Comparison of ENCODE assay signal across 17 cellular contexts in the genomic region with DNA sequence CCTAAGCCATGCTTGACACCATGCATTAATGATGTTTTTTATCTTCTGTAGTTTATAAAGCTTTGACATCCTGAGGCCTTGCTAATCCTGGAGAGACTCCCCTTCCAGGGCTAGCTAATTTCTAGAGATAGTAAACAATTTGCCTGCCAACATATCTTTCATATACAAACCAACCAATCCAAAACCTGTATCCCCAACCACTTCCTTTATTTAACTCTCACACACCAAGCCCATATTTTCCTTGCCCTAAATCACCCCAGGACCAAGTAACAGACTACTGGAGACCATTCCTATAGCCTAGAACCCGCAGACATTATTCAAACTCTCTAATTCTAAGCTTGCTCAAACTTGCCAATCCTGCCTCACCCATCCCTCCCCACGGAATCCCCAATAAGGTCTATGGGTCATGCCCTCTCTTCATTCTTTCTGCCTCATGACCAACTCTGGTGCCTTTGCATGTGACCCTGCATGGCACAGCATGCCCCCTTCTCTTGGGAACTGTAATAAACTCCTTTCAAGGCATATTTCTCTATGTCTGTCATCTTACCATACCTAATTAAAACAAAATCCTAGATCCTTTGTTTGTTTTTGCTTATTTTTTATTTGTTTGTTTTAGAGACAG.
DNase-seq lines count a peak whose midpoint lies in the region; ATAC-seq, FAIRE-seq and TF ChIP-seq lines count a peak whose summit lies in the region.
"Had no signal": no experiment of that assay in that cellular context is flagged by ENCODE, and none has a peak within 500 bp of the region (broad histone marks: within the 10 kb centered on the region; RNA-seq: fewer than 3 reads in every experiment).

No MANE protein-coding gene starts in this region.

- H3K79me2 ChIP-seq in H1 (ENCODE audit: control insufficient read depth in 1 of 2, insufficient read depth in 2 of 2, low read length in 2 of 2) = no peaks in the 10 kb centered on the region
- no peaks in the 10 kb centered on the region for H3K79me2 ChIP-seq in neural progenitor cell (ENCODE audit: low read depth)

- H3K23ac ChIP-seq in H1 (ENCODE audit: insufficient read length) = no peak overlapping the region

- H4K91ac ChIP-seq in H1 (replicated peaks; ENCODE audit: insufficient read length, low read length) = no peak overlapping the region

- 92% methylated on average over 2 of the region's 2 CpGs; no CpG with 5 or more reads in 1 of the 2 experiments for WGBS in H1 (ENCODE audit: extremely low coverage in 1 of 2, insufficient coverage in 1 of 2, insufficient read length in 1 of 2, insufficient replicate concordance in 2 of 2, low coverage in 1 of 2, low lambda C conversion rate in 2 of 2, missing lambda C conversion rate in 1 of 2), 2 experiments

- H2BK12ac ChIP-seq in H1 (ENCODE audit: low read depth, low read length) = no peak overlapping the region

- H2AK5ac ChIP-seq in H1 (ENCODE audit: low read depth, low read length) = no peak overlapping the region

- H3K4me1 Mint-ChIP-seq in neural progenitor cell = peaks cover 25% of the 10 kb centered on the region
- H3K4me1 Mint-ChIP-seq: activated naive CD8-positive, alpha-beta T cell treated with anti-CD3 and anti-CD28 coated beads, Interleukin-2, amount 50 U/mL, for 24 hours had no signal

- H2BK5ac ChIP-seq in H1 (ENCODE audit: low read depth, low read length) = no peak overlapping the region

- H3K9ac ChIP-seq in H1 (replicated peaks in 1 of 4; ENCODE audit: extremely low read depth in 1 of 4, low read depth in 3 of 4, low read length in 3 of 4) = no peak overlapping the region
- no peak overlapping the region for H3K9ac ChIP-seq in neural progenitor cell

- no peak overlapping the region for H3K4me3 Mint-ChIP-seq in neural progenitor cell
- H3K4me3 Mint-ChIP-seq: activated naive CD8-positive, alpha-beta T cell treated with anti-CD3 and anti-CD28 coated beads, Interleukin-2, amount 50 U/mL, for 24 hours; stimulated activated naive CD8-positive, alpha-beta T cell treated with anti-CD3 and anti-CD28 coated beads, Interleukin-15, Interleukin-2, amounts not matched to agents 100 ng/mL and 50 ng/mL, for 24 hours had no signal

- POLR2A ChIA-PET in H1 (lab: Charles Lee; ENCODE audit: partially characterized antibody) = no interaction called here

- H2BK120ac ChIP-seq in H1 (replicated peaks; ENCODE audit: low read depth, low read length) = no peak overlapping the region

- no peak for TF ChIP-seq RAD21 in H1 (IDR thresholded peaks at IDR 0.05 in 1 of 2, conservative IDR thresholded peaks at IDR 0.05 in 1 of 2; ENCODE audit: low read depth in 2 of 2, low read length in 2 of 2)

- TF ChIP-seq CTCF in C4-2B (conservative IDR thresholded peaks at IDR 0.05) = no peak
- TF ChIP-seq CTCF in H1 (IDR thresholded peaks at IDR 0.05; ENCODE audit: control extremely low read depth in 1 of 3, insufficient read depth in 1 of 3, low read depth in 1 of 3, low read length in 3 of 3) = no peak
- no peak for TF ChIP-seq CTCF in neural progenitor cell (IDR thresholded peaks at IDR 0.05)

- no peaks in the 10 kb centered on the region for H4K20me1 ChIP-seq in H1 (replicated peaks in 1 of 2; ENCODE audit: control insufficient read depth in 1 of 2, insufficient read depth in 2 of 2, low read length in 2 of 2)
- no peaks in the 10 kb centered on the region for H4K20me1 ChIP-seq in neural progenitor cell (ENCODE audit: low read depth)

- no peaks in the 10 kb centered on the region for H3K36me3 ChIP-seq in H1 (ENCODE audit: control insufficient read depth in 2 of 4, insufficient read depth in 4 of 4, low read length in 3 of 4)
- H3K36me3 ChIP-seq in neural progenitor cell = no peaks in the 10 kb centered on the region

- H2BK15ac ChIP-seq in H1 (ENCODE audit: low read length) = no peak overlapping the region

- no peak overlapping the region for H3K4me3 ChIP-seq in H1 (ENCODE audit: extremely low read depth in 1 of 4, insufficient read depth in 2 of 4, low read depth in 3 of 4, low read length in 4 of 4)
- no peak overlapping the region for H3K4me3 ChIP-seq in neural progenitor cell

- H3K4me2 ChIP-seq in H1 (ENCODE audit: insufficient read depth in 1 of 2, low read depth in 2 of 2, low read length in 2 of 2) (no peak overlapping the region), neural progenitor cell (no peak overlapping the region)

- H3K4me1 ChIP-seq in H1 (replicated peaks in 1 of 4; ENCODE audit: control insufficient read depth in 3 of 4, insufficient read depth in 4 of 4, low read length in 3 of 4) = peaks cover 0 to 3% (median 3%) of the 10 kb centered on the region in 4 experiments; a peak in 3 of 7 replicates
- peaks cover 9% of the 10 kb centered on the region for H3K4me1 ChIP-seq in neural progenitor cell

- H2BK20ac ChIP-seq in H1 (ENCODE audit: low read length) = no peak overlapping the region

- no peaks in the 10 kb centered on the region; the same call in 1 of the 2 replicates for H3K23me2 ChIP-seq in H1 (ENCODE audit: low read depth, low read length)

- no peak overlapping the region for H3K4ac ChIP-seq in H1 (replicated peaks; ENCODE audit: insufficient read length, low read depth, low read length)

- H3K27ac Mint-ChIP-seq in neural progenitor cell = no peak overlapping the region
- H3K27ac Mint-ChIP-seq: activated naive CD8-positive, alpha-beta T cell treated with anti-CD3 and anti-CD28 coated beads, Interleukin-2, amount 50 U/mL, for 24 hours; stimulated activated naive CD8-positive, alpha-beta T cell treated with anti-CD3 and anti-CD28 coated beads, Interleukin-15, Interleukin-2, amounts not matched to agents 100 ng/mL and 50 ng/mL, for 24 hours had no signal

- DNase-seq in LoVo (ENCODE audit: low spot score) (peak; percentile 18), H1 (ENCODE audit: low read depth in 1 of 2, low spot score in 2 of 2) (no peak), neural progenitor cell (ENCODE audit: low spot score) (no peak), NCI-H2029 (lab: John Stamatoyannopoulos, UW) (no peak)
- DNase-seq: activated CD4-positive, CD25-positive, alpha-beta regulatory T cell treated with anti-CD3 and anti-CD28 coated beads, Interleukin-2, amount 50 U/mL, for 72 hours; activated naive CD8-positive, alpha-beta T cell treated with anti-CD3 and anti-CD28 coated beads, Interleukin-2, amount 50 U/mL, for 24 hours; H7; left colon; NCI-H1105; NCI-H748 treated with DMSO at 0.1 percent for 48 hours had no signal

- no peaks in the 10 kb centered on the region for H3F3A ChIP-seq in neural progenitor cell (ENCODE audit: low read depth)

- H3K27me3 Mint-ChIP-seq in neural progenitor cell (ENCODE audit: insufficient read depth, low read depth) = no peaks in the 10 kb centered on the region

- H3K36me3 Mint-ChIP-seq in neural progenitor cell = no peaks in the 10 kb centered on the region

- no peaks in the 10 kb centered on the region for H3K27me3 ChIP-seq in H1 (replicated peaks in 1 of 4; ENCODE audit: control insufficient read depth in 3 of 4, extremely low read depth in 1 of 4, insufficient read depth in 3 of 4, low read length in 3 of 4)
- no peaks in the 10 kb centered on the region for H3K27me3 ChIP-seq in neural progenitor cell

- H3K9me3 ChIP-seq in H1 (ENCODE audit: insufficient read depth in 2 of 2, low read depth in 1 of 2, low read length in 1 of 2) (no peaks in the 10 kb centered on the region), neural progenitor cell (ENCODE audit: low read depth) (no peaks in the 10 kb centered on the region)

- no peak for TF ChIP-seq EP300 in H1 (IDR thresholded peaks at IDR 0.05; ENCODE audit: borderline replicate concordance in 1 of 2, low read depth in 2 of 2, low read length in 2 of 2)

- H3K18ac ChIP-seq in H1 (ENCODE audit: extremely low read depth, low read length) = no peak overlapping the region

- CTCF ChIA-PET in H1 (lab: Charles Lee; ENCODE audit: partially characterized antibody) = no interaction called here

- H3K79me1 ChIP-seq in H1 (ENCODE audit: low read depth, low read length) = no peaks in the 10 kb centered on the region

- H2AFZ ChIP-seq in H1 (ENCODE audit: low read length) (peak overlapping the region; percentile 57; the same call in 1 of the 2 replicates), neural progenitor cell (replicated peaks) (peak overlapping the region; percentile 51)

- no peaks in the 10 kb centered on the region for H3K9me3 Mint-ChIP-seq in neural progenitor cell

- ATAC-seq in SK-N-SH treated with all-trans-retinoic acid at 6 μM for 48 hours (no peak), GM19023 (IDR thresholded peaks at IDR 0.05; ENCODE audit: unreplicated experiment) (no peak), HG03139 (IDR thresholded peaks at IDR 0.05; ENCODE audit: unreplicated experiment) (no peak)
- ATAC-seq: activated naive CD8-positive, alpha-beta T cell treated with anti-CD3 and anti-CD28 coated beads, Interleukin-2, amount 50 U/mL, for 24 hours; left colon had no signal

- FAIRE-seq in H1 (lab: Jason Lieb, UNC) = no peak
- FAIRE-seq: colon, GM19239 had no signal

- H3K56ac ChIP-seq in H1 (replicated peaks; ENCODE audit: insufficient read length, low read depth, low read length) = no peak overlapping the region

- no peak overlapping the region for H3K14ac ChIP-seq in H1 (ENCODE audit: insufficient read length)

- H3K27ac ChIP-seq in C4-2B (peak overlapping the region; percentile 18; the same call in 1 of the 2 replicates), H1 (ENCODE audit: low read depth, low read length) (no peak overlapping the region), neural progenitor cell (no peak overlapping the region)

- no peak overlapping the region for H4K8ac ChIP-seq in H1 (ENCODE audit: extremely low read depth, insufficient read depth, low read length)

- TF ChIP-seq POLR2A in H1 (IDR thresholded peaks at IDR 0.05; ENCODE audit: control extremely low read depth in 1 of 2, low read depth in 2 of 2, low read length in 2 of 2) = no peak

- H4K5ac ChIP-seq in H1 (ENCODE audit: insufficient read length, low read depth, low read length) = no peak overlapping the region

TF ChIP-seq in H1, 55 proteins besides CTCF, POLR2A, EP300 and RAD21 (continues in another document):
- TF ChIP-seq, protein P1, sequence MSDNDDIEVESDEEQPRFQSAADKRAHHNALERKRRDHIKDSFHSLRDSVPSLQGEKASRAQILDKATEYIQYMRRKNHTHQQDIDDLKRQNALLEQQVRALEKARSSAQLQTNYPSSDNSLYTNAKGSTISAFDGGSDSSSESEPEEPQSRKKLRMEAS (IDR thresholded peaks at IDR 0.05) = no peak
- no peak for TF ChIP-seq HDAC2 (IDR thresholded peaks at IDR 0.05; ENCODE audit: borderline replicate concordance in 1 of 2, low read depth in 2 of 2, low read length in 2 of 2)
- TF ChIP-seq KDM5A (IDR thresholded peaks at IDR 0.05; ENCODE audit: low read length) = no peak
- no peak for TF ChIP-seq CTBP2 (IDR thresholded peaks at IDR 0.05; ENCODE audit: borderline replicate concordance, insufficient read depth, insufficient read length, low read length)

TF ChIP-seq in SK-N-SH treated with all-trans-retinoic acid at 6 μM for 48 hours, 23 proteins besides CTCF, POLR2A, EP300 and RAD21 (continues in another document):
- TF ChIP-seq ZFP3 (CRISPR knock-in tag; IDR thresholded peaks at IDR 0.05) (no peak), ARNTL (CRISPR knock-in tag; IDR thresholded peaks at IDR 0.05; ENCODE audit: borderline replicate concordance, low read depth) (no peak), ZNF70 (CRISPR knock-in tag; IDR thresholded peaks at IDR 0.05) (no peak)
